In genomic region chr12:18206198-18206597, GRCh38 we compare ENCODE assay signal across 1 cellular context.
TF ChIP-seq lines count a peak whose summit lies in the region.

No MANE protein-coding gene starts in this region.

TF ChIP-seq in H1, 55 proteins besides CTCF, POLR2A, EP300 and RAD21 (continued from another document):
- TF ChIP-seq ATF2 (IDR thresholded peaks at IDR 0.05; ENCODE audit: low read length) (no peak), CREB1 (IDR thresholded peaks at IDR 0.05) (no peak), USF2 (IDR thresholded peaks at IDR 0.05; ENCODE audit: low read length) (no peak), SP1 (IDR thresholded peaks at IDR 0.05; ENCODE audit: low read depth, low read length) (no peak), TBP (IDR thresholded peaks at IDR 0.05; ENCODE audit: low read depth, low read length) (no peak), NANOG (IDR thresholded peaks at IDR 0.05; ENCODE audit: insufficient read depth, low read depth, low read length, poor library complexity, severe bottlenecking) (no peak), SP4 (IDR thresholded peaks at IDR 0.05; ENCODE audit: low read length) (no peak)
